In genomic region chr5:180784497-180785097, GRCh38 we compare ENCODE assay signal across 8 cellular contexts. TPM values are rescaled to one million over a fixed set of nuclear protein-coding genes. Genes with fewer than 3 reads are reported as not detected.
A peak's percentile ranks its signal among the peaks of the same experiment; 100 is the strongest.
DNase-seq lines count a peak whose midpoint lies in the region; ATAC-seq, FAIRE-seq and TF ChIP-seq lines count a peak whose summit lies in the region.

No MANE protein-coding gene starts in this region.

- no peak for FAIRE-seq in HTR-8/SVneo (lab: Jason Lieb, UNC)

- in situ Hi-C loops in GM13976 (cut with MboI; ENCODE audit: low sequenced_read_pairs, unreplicated experiment): loop anchor here (10.0 kb wide), 1 partner anchor 370 kb away; no protein-coding TSS in a partner anchor
- in situ Hi-C loops in gastrocnemius medialis (cut with MboI; ENCODE audit: low sequenced_read_pairs in 4 of 4): loop anchor here in 2 of 4 donors (5.0 to 10.0 kb wide), 2 partner anchors 88 to 370 kb away; no protein-coding TSS in a partner anchor

- WGBS in right cardiac atrium: 32% methylated on average over 13 of the region's 13 CpGs

- peak; percentile 79 for TF ChIP-seq CTCF in AG04450 (IDR thresholded peaks at IDR 0.05; ENCODE audit: low read depth, low read length)
- TF ChIP-seq CTCF in GM13976 (IDR thresholded peaks at IDR 0.05; ENCODE audit: borderline replicate concordance, control extremely low read depth, extremely low read depth, insufficient read depth, missing control alignments): peak; percentile 55
- peak; percentile 42 to 82 (median 67) for TF ChIP-seq CTCF in gastrocnemius medialis (IDR thresholded peaks at IDR 0.05 in 4 of 5, conservative IDR thresholded peaks at IDR 0.05 in 1 of 5)

- POLR2A ChIA-PET in AG04450 (lab: Yijun Ruan, JAX): interaction anchor here (0.6 to 2.9 kb wide), 7 partner anchors 10 to 420 kb away, joined by 3 to 20 read pairs (median 5); partner anchors contain the start of genes MGAT1 and ZFP62

- H3K27me3 ChIP-seq in AG04450 (ENCODE audit: control insufficient read depth, insufficient read depth, low read length) (no peaks in the 10 kb centered on the region), right cardiac atrium (ENCODE audit: control insufficient read depth, insufficient read depth) (no peaks in the 10 kb centered on the region), gastrocnemius medialis (no peaks in the 10 kb centered on the region)

- H3K4me3 ChIP-seq in AG04450 (ENCODE audit: low read depth, low read length): no peak overlapping the region
- H3K4me3 ChIP-seq in right cardiac atrium (ENCODE audit: low read length): no peak overlapping the region
- peak overlapping the region in 1 of 4 donors; percentile 21 for H3K4me3 ChIP-seq in gastrocnemius medialis

- CTCF ChIA-PET in AG04450 (lab: Charles Lee): interaction anchor here (0.5 to 3.2 kb wide), 11 partner anchors 9 to 448 kb away, joined by 3 to 15 read pairs (median 4); no protein-coding TSS in a partner anchor

- intact Hi-C loops in right cardiac atrium (cut with DNase I) (loop anchor here in 3 of 4 donors (5.0 to 10.0 kb wide), 3 partner anchors 83 to 370 kb away; no protein-coding TSS in a partner anchor), gastrocnemius medialis (cut with DNase I; ENCODE audit: low total_unique reads) (loop anchor here (1.0 to 10.0 kb wide), 4 partner anchors 47 to 370 kb away; partner anchors contain the start of gene ZFP62)

- DNase-seq in AG04450 (ENCODE audit: low read depth, low spot score) (peak; percentile 66), GM13976 (ENCODE audit: low spot score) (peak; percentile 86), HTR-8/SVneo (ENCODE audit: insufficient read length, low spot score) (peak; percentile 81), SW480 (ENCODE audit: low spot score) (peak; percentile 76), amniotic stem cell (lab: John Stamatoyannopoulos, UW) (peak; percentile 66), right cardiac atrium (peak; percentile 82 to 93 (median 90)), gastrocnemius medialis (peak; percentile 57 to 76)

- H3K27ac ChIP-seq in AG04450 (ENCODE audit: low read depth, low read length): no peak overlapping the region
- H3K27ac ChIP-seq in right cardiac atrium (ENCODE audit: low read length): no peak overlapping the region
- H3K27ac ChIP-seq in gastrocnemius medialis: peak overlapping the region in 3 of 4 donors; percentile 62 to 73 (median 65)

- H3K36me3 ChIP-seq in gastrocnemius medialis: peaks cover 0 to 3% of the 10 kb centered on the region in 2 donors

- no peak for TF ChIP-seq POLR2A in gastrocnemius medialis (IDR thresholded peaks at IDR 0.05)

- no peaks in the 10 kb centered on the region for H3K9me3 ChIP-seq in AG04450 (ENCODE audit: control insufficient read depth, insufficient read depth, low read length)
- no peaks in the 10 kb centered on the region for H3K9me3 ChIP-seq in right cardiac atrium (ENCODE audit: control insufficient read depth, low read length)
- no peaks in the 10 kb centered on the region for H3K9me3 ChIP-seq in gastrocnemius medialis

- ATAC-seq in right cardiac atrium (peak; percentile 75 to 83), gastrocnemius medialis (peak; percentile 82 to 86), HG02970 (IDR thresholded peaks at IDR 0.05; ENCODE audit: low FRiP score, unreplicated experiment) (no peak)

- H3K4me1 ChIP-seq in right cardiac atrium (ENCODE audit: control insufficient read depth, insufficient read depth, low read length): peaks cover 16% of the 10 kb centered on the region
- H3K4me1 ChIP-seq in gastrocnemius medialis: peaks cover 21 to 31% of the 10 kb centered on the region in 2 donors

RNA-seq across cellular contexts. Expression of gene MGAT1, which starts 18.0 kb away (rescaled TPM):
- 96.2 and 121 TPM in 2 replicates for polyA plus RNA-seq in AG04450 (2011; rRNA removed)
- 82.4 and 91.3 TPM in 2 replicates for polyA minus RNA-seq in AG04450 (2011; rRNA and poly(A)+ RNA removed)
- total RNA-seq in right cardiac atrium: 100 to 1,000 TPM in 1 of 4 donors, 10 to 100 TPM in 3; 74.3 to 119 (median 82.7) TPM
- 87.6 TPM for polyA plus RNA-seq in right cardiac atrium
- 100 to 1,000 TPM; 100 to 138 (median 115) TPM for total RNA-seq in gastrocnemius medialis

RNA-seq across cellular contexts. Expression of gene OR2Y1, which starts 44.7 kb away (rescaled TPM):
- polyA plus RNA-seq in AG04450 (2011; rRNA removed) (not detected in 2 replicates), right cardiac atrium (not detected)
- not detected in 2 replicates for polyA minus RNA-seq in AG04450 (2011; rRNA and poly(A)+ RNA removed)
- total RNA-seq in right cardiac atrium (not detected), gastrocnemius medialis (not detected)

Comparison
In these comparisons a context has a peak if more than half of its experiments do, and no peak if none do; other contexts are left out.
1. H3K27ac ChIP-seq: peak in gastrocnemius medialis (3 of 4); none in AG04450 (single experiment) and right cardiac atrium (single experiment).
2. Peak in every context shown above with its lines, with median percentiles within 50 percentile points of each other: DNase-seq and CTCF ChIP-seq.